Comparison of ENCODE assay signal across 10 cellular contexts in the genomic region with DNA sequence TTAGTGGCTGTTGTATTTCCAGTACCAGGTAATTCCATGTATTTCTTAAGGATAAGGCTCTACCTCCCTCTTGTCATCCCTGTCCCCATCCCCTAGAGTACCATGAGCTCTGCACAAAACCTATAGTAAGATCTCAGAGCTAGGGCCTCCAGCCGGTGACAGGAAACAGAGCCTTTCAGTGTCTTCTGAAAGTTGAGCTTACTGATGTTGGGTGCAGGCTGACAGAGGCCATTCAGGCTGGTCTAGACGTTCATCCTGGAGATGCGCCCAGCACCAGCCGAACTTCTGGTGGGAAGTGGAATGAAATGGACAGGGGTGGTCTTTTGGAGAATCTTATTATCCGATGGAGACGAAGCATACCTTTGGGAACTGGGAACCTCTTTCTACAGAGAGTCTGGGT. TPM values are rescaled to one million over a fixed set of nuclear protein-coding genes. Genes with fewer than 3 reads are reported as not detected.
DNase-seq lines count a peak whose midpoint lies in the region; ATAC-seq and TF ChIP-seq lines count a peak whose summit lies in the region.
"Had no signal": no experiment of that assay in that cellular context is flagged by ENCODE, and none has a peak within 500 bp of the region (broad histone marks: within the 10 kb centered on the region; RNA-seq: fewer than 3 reads in every experiment).

No MANE protein-coding gene starts in this region.

- DNase-seq in GM12865 (ENCODE audit: low read depth) (peak; percentile 87), Karpas-422 (peak; percentile 72), A172 (ENCODE audit: low spot score) (no peak), AG08395 (ENCODE audit: low spot score) (no peak), NCI-H1048 (lab: John Stamatoyannopoulos, UW) (no peak)
- DNase-seq in effector memory CD8-positive, alpha-beta T cell, result no peak
- DNase-seq: activated naive CD4-positive, alpha-beta T cell treated with anti-CD3 and anti-CD28 coated beads, Interleukin-2, amount 10 ng/mL, durations not matched to agents 7 days and 5 days had no signal

- no peaks in the 10 kb centered on the region for H3K9me3 ChIP-seq in Karpas-422 (ENCODE audit: low read length)
- H3K9me3 ChIP-seq: suprapubic skin had no signal

- H3K9ac ChIP-seq in Karpas-422 (ENCODE audit: low read length), result peak overlapping the region; percentile 60

- no peak overlapping the region for H3K27ac Mint-ChIP-seq in effector memory CD8-positive, alpha-beta T cell
- H3K27ac Mint-ChIP-seq: activated naive CD4-positive, alpha-beta T cell treated with anti-CD3 and anti-CD28 coated beads, Interleukin-2, amount 10 ng/mL, durations not matched to agents 7 days and 5 days had no signal

- peak overlapping the region; percentile 96 for H3K27ac ChIP-seq in Karpas-422 (ENCODE audit: low read length)
- H3K27ac ChIP-seq: suprapubic skin had no signal

- H3K36me3 ChIP-seq in Karpas-422 (ENCODE audit: insufficient read depth, low read length), result no peaks in the 10 kb centered on the region
- H3K36me3 ChIP-seq: suprapubic skin had no signal

- no peak for TF ChIP-seq CTCF in GM12865 (IDR thresholded peaks at IDR 0.05; ENCODE audit: insufficient read depth, low read depth, low read length, missing control alignments)

- H3K4me1 Mint-ChIP-seq in effector memory CD8-positive, alpha-beta T cell (ENCODE audit: low read depth in 2 of 2), result peaks cover 4 to 5% of the 10 kb centered on the region in 2 donors
- H3K4me1 Mint-ChIP-seq: activated naive CD4-positive, alpha-beta T cell treated with anti-CD3 and anti-CD28 coated beads, Interleukin-2, amount 10 ng/mL, durations not matched to agents 7 days and 5 days had no signal

- no peaks in the 10 kb centered on the region for H3K9me3 Mint-ChIP-seq in effector memory CD8-positive, alpha-beta T cell
- H3K9me3 Mint-ChIP-seq: activated naive CD4-positive, alpha-beta T cell treated with anti-CD3 and anti-CD28 coated beads, Interleukin-2, amount 10 ng/mL, durations not matched to agents 7 days and 5 days had no signal

- peaks cover 67% of the 10 kb centered on the region for H3K4me1 ChIP-seq in Karpas-422 (ENCODE audit: low read length)

- H3K79me2 ChIP-seq in Karpas-422 (ENCODE audit: low read length), result no peaks in the 10 kb centered on the region

- no peak overlapping the region for H3K4me3 Mint-ChIP-seq in effector memory CD8-positive, alpha-beta T cell
- H3K4me3 Mint-ChIP-seq: activated naive CD4-positive, alpha-beta T cell treated with anti-CD3 and anti-CD28 coated beads, Interleukin-2, amount 10 ng/mL, durations not matched to agents 7 days and 5 days had no signal

- H3K9me2 ChIP-seq in Karpas-422 (replicated peaks; ENCODE audit: insufficient read depth, low read length), result no peaks in the 10 kb centered on the region

- peaks cover 3% of the 10 kb centered on the region for H3K36me3 Mint-ChIP-seq in effector memory CD8-positive, alpha-beta T cell (ENCODE audit: insufficient read depth)
- H3K36me3 Mint-ChIP-seq: activated naive CD4-positive, alpha-beta T cell treated with anti-CD3 and anti-CD28 coated beads, Interleukin-2, amount 10 ng/mL, durations not matched to agents 7 days and 5 days had no signal

- H3K4me3 ChIP-seq in GM12865 (ENCODE audit: low read depth, low read length) (peak overlapping the region; percentile 28), Karpas-422 (ENCODE audit: low read length) (peak overlapping the region; percentile 34)
- H3K4me3 ChIP-seq: suprapubic skin had no signal

- peak overlapping the region; percentile 83 for H3K4me2 ChIP-seq in Karpas-422 (ENCODE audit: low read depth, low read length, poor library complexity, severe bottlenecking)

- peaks cover 0 to 5% of the 10 kb centered on the region in 2 donors for H3K27me3 Mint-ChIP-seq in effector memory CD8-positive, alpha-beta T cell
- H3K27me3 Mint-ChIP-seq: activated naive CD4-positive, alpha-beta T cell treated with anti-CD3 and anti-CD28 coated beads, Interleukin-2, amount 10 ng/mL, durations not matched to agents 7 days and 5 days had no signal

- H3K27me3 ChIP-seq in Karpas-422 (ENCODE audit: low read length), result no peaks in the 10 kb centered on the region
- H3K27me3 ChIP-seq: suprapubic skin had no signal

- no peaks in the 10 kb centered on the region for H4K20me1 ChIP-seq in Karpas-422 (ENCODE audit: insufficient read depth, low read depth, low read length)

- H2AFZ ChIP-seq in Karpas-422 (ENCODE audit: low read length), result 0 out of 2 replicates have a peak overlapping the region, but pooled peaks have one; percentile 62

- ATAC-seq in GM19397 (IDR thresholded peaks at IDR 0.05; ENCODE audit: unreplicated experiment) (peak; percentile 61), HG02885 (IDR thresholded peaks at IDR 0.05; ENCODE audit: poor library complexity, unreplicated experiment) (peak; percentile 61)
- ATAC-seq in effector memory CD8-positive, alpha-beta T cell (replicated peaks), result no peak

RNA-seq across cellular contexts. Expression of gene LYPD6B, which starts 16.7 kb away (rescaled TPM):
- total RNA-seq in Karpas-422 (2014; rRNA removed; shearing (Covaris generic); ENCODE audit: low replicate concordance), result 0.43 and 0.75 TPM in 2 replicates
- 0.38 TPM in 1 of 2 replicates, not detected in the other for total RNA-seq in A172 (2014; rRNA removed; shearing (Covaris generic))

Comparison
In these comparisons a context has a peak if more than half of its experiments do, and no peak if none do; other contexts are left out.
1. DNase-seq: peak in GM12865 (single experiment) and Karpas-422 (single experiment); none in effector memory CD8-positive, alpha-beta T cell (0 of 3), A172 (single experiment), AG08395 (single experiment) and NCI-H1048 (single experiment).